In genomic region chr11:122784325-122785155, GRCh38 we compare ENCODE assay signal across 12 cellular contexts. TPM values are rescaled to one million over a fixed set of nuclear protein-coding genes. Genes with fewer than 3 reads are reported as not detected.
DNase-seq lines count a peak whose midpoint lies in the region; ATAC-seq, FAIRE-seq and TF ChIP-seq lines count a peak whose summit lies in the region.
"Had no signal": no experiment of that assay in that cellular context is flagged by ENCODE, and none has a peak within 500 bp of the region (broad histone marks: within the 10 kb centered on the region; RNA-seq: fewer than 3 reads in every experiment).

No MANE protein-coding gene starts in this region.

- no peak for FAIRE-seq in GM12892 (lab: Jason Lieb, UNC)

- no peak for TF ChIP-seq CTCF in A673 (conservative IDR thresholded peaks at IDR 0.05; ENCODE audit: low read depth, low read length)

- peaks cover 27% of the 10 kb centered on the region for H3K4me1 ChIP-seq in ACC112 (ENCODE audit: control insufficient read depth, insufficient read depth, low read length, unreplicated experiment)
- peaks cover 21% of the 10 kb centered on the region for H3K4me1 ChIP-seq in mesodermal cell (ENCODE audit: control insufficient read depth, insufficient read depth, low read length, poor library complexity, severe bottlenecking)
- peaks cover 12% of the 10 kb centered on the region for H3K4me1 ChIP-seq in A673 (ENCODE audit: insufficient read depth, low read length, poor library complexity, severe bottlenecking)

- intact Hi-C loops in A673 (cut with micrococcal nuclease; ENCODE audit: unreplicated experiment): no loop called here

- H2AFZ ChIP-seq in ACC112 (ENCODE audit: low read length, unreplicated experiment): peak overlapping the region; percentile 5

- TF ChIP-seq POLR2A in GM12892 (IDR thresholded peaks at IDR 0.05; ENCODE audit: low read depth, low read length): no peak

- no TSS peak for BruUV-seq in A673 (replicated peaks; lab: Mats Ljungman, UMichigan)

- peak; percentile 94 for DNase-seq in M059J (ENCODE audit: low read depth)
- peak; percentile 78 for DNase-seq in dermis blood vessel endothelial cell
- no peak for DNase-seq in A673 (ENCODE audit: low spot score)
- DNase-seq in GM12892 (ENCODE audit: insufficient read length): no peak
- DNase-seq in NK-92 treated with Interleukin-12 subunit alpha and Interleukin-12 subunit beta, amount 100 ng/mL, for 24 hours (lab: John Stamatoyannopoulos, UW): no peak
- DNase-seq: activated CD4-positive, alpha-beta T cell treated with anti-CD3 and anti-CD28 coated beads for 1 hour; Kasumi-1; midbrain had no signal

- no peak for ATAC-seq in HG02938 (IDR thresholded peaks at IDR 0.05; ENCODE audit: unreplicated experiment)

- H3K4me3 ChIP-seq in ACC112 (ENCODE audit: low read depth, low read length): 0 out of 2 replicates have a peak overlapping the region, but pooled peaks have one; percentile 3
- H3K4me3 ChIP-seq in mesodermal cell (ENCODE audit: extremely low read depth, insufficient read depth, low read length, poor library complexity, severe bottlenecking): no peak overlapping the region
- no peak overlapping the region for H3K4me3 ChIP-seq in A673 (ENCODE audit: low read depth, low read length, poor library complexity, severe bottlenecking)
- H3K4me3 ChIP-seq: BLaER1 treated with 17β-estradiol and CSF1 and Interleukin-3, amounts not matched to agents 10 nM and 100 nM had no signal

- 75 to 79% methylated on average over 5 of the region's 6 CpGs for WGBS in mesodermal cell (ENCODE audit: insufficient coverage in 2 of 2), 2 experiments

- no peaks in the 10 kb centered on the region for H3K9me3 ChIP-seq in mesodermal cell (ENCODE audit: control insufficient read depth, low read length)
- H3K9me3 ChIP-seq in A673 (ENCODE audit: low read depth, low read length, poor library complexity, severe bottlenecking): no peaks in the 10 kb centered on the region
- H3K9me3 ChIP-seq: BLaER1 treated with 17β-estradiol and CSF1 and Interleukin-3, amounts not matched to agents 10 nM and 100 nM had no signal

- CTCF ChIA-PET in A673 (lab: Charles Lee): interaction anchor here (1.0 to 1.7 kb wide), 2 partner anchors 12 to 156 kb away, joined by 4 to 6 read pairs; no protein-coding TSS in a partner anchor

- H3K27me3 ChIP-seq in ACC112 (ENCODE audit: insufficient read depth, low read length): no peaks in the 10 kb centered on the region
- no peaks in the 10 kb centered on the region for H3K27me3 ChIP-seq in A673 (replicated peaks; ENCODE audit: insufficient read depth, low read depth, low read length, poor library complexity)
- H3K27me3 ChIP-seq: BLaER1 treated with 17β-estradiol and CSF1 and Interleukin-3, amounts not matched to agents 10 nM and 100 nM had no signal

- H3K27ac ChIP-seq in ACC112 (ENCODE audit: low read depth, low read length) (peak overlapping the region; percentile 95), mesodermal cell (ENCODE audit: low read depth, low read length, severe bottlenecking) (peak overlapping the region; percentile 38), A673 (ENCODE audit: low read depth, low read length, poor library complexity, severe bottlenecking) (no peak overlapping the region)

- H3K36me3 ChIP-seq in ACC112 (ENCODE audit: insufficient read depth, low read length): peaks cover 7% of the 10 kb centered on the region; the same call in 1 of the 2 replicates
- peaks cover 76% of the 10 kb centered on the region for H3K36me3 ChIP-seq in mesodermal cell (ENCODE audit: control insufficient read depth, insufficient read depth, low read length)
- H3K36me3 ChIP-seq in A673 (ENCODE audit: insufficient read depth, low read length, poor library complexity, severe bottlenecking): no peaks in the 10 kb centered on the region

- POLR2A ChIA-PET in A673 (lab: Charles Lee; ENCODE audit: low non-redundant PET): no interaction called here

- H3K79me2 ChIP-seq in ACC112 (ENCODE audit: control insufficient read depth, insufficient read depth, low read length, unreplicated experiment): no peaks in the 10 kb centered on the region

RNA-seq across cellular contexts. Expression of gene CRTAM, which starts 53.8 kb away (rescaled TPM):
- not detected in 2 replicates for total RNA-seq in M059J (2014; rRNA removed; shearing (Covaris generic))
- total RNA-seq in dermis blood vessel endothelial cell (not detected in 2 replicates), A673 (2021) (not detected in 2 replicates)
- not detected for polyA plus RNA-seq in mesodermal cell (2013, experiment 1 of 2)
- polyA plus RNA-seq in mesodermal cell (2013, experiment 2 of 2): not detected
- polyA plus RNA-seq in GM12892 (2012; ENCODE audit: missing spikeins): not detected

Comparison
In these comparisons a context has a peak if more than half of its experiments do, and no peak if none do; other contexts are left out.
1. DNase-seq: peak in M059J (single experiment) and dermis blood vessel endothelial cell (single experiment); none in A673 (single experiment), GM12892 (single experiment) and NK-92 treated with Interleukin-12 subunit alpha and Interleukin-12 subunit beta, amount 100 ng/mL, for 24 hours (single experiment).